In the genomic region with DNA sequence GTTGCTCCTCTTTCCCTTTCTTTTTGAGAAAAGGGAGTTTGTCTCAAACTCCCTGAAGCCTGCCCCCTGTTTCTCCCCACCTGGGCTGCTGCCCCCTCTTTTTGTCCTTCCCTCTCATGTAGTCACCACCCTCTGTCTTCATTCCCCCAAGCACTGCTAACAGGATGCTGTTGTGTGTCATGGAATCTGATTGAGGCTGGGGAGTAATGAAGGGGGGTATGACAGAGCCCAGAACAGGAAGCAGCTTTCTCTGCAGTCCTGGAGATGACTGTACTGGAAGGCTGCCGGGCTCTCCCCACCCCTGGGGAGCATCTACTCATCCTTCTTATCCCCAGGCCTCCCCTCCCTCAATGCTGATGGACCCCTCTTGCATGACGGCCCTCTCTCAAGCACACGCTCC, we compare ENCODE assay signal across 11 cellular contexts.
A peak's percentile ranks its signal among the peaks of the same experiment; 100 is the strongest.
DNase-seq lines count a peak whose midpoint lies in the region; ATAC-seq and TF ChIP-seq lines count a peak whose summit lies in the region.
"Had no signal": no experiment of that assay in that cellular context is flagged by ENCODE, and none has a peak within 500 bp of the region (broad histone marks: within the 10 kb centered on the region; RNA-seq: fewer than 3 reads in every experiment).

No MANE protein-coding gene starts in this region.

- DNase-seq in natural killer cell treated with Interleukin-12 subunit alpha and Interleukin-12 subunit beta and Interleukin-15 and Interleukin-18, amount 100 ng/mL, for 72 hours (ENCODE audit: low spot score), result no peak
- DNase-seq in natural killer cell, result no peak
- peak in 1 of 2 donors; percentile 65 for DNase-seq in ascending aorta (ENCODE audit: low spot score in 2 of 2)
- peak; percentile 90 for DNase-seq in hepatic stellate cell (ENCODE audit: low spot score)
- no peak for DNase-seq in testis
- no peak for DNase-seq in transverse colon
- DNase-seq: left ventricle myocardium inferior, right lobe of liver had no signal

- H3K27me3 ChIP-seq in ascending aorta (no peaks in the 10 kb centered on the region), testis (no peaks in the 10 kb centered on the region), transverse colon (peaks cover 16% of the 10 kb centered on the region)
- H3K27me3 ChIP-seq: right lobe of liver had no signal

- no peaks in the 10 kb centered on the region for H3K9me3 ChIP-seq in ascending aorta
- H3K9me3 ChIP-seq in testis, result no peaks in the 10 kb centered on the region
- no peaks in the 10 kb centered on the region for H3K9me3 ChIP-seq in transverse colon
- H3K9me3 ChIP-seq: left ventricle myocardium inferior, right lobe of liver had no signal

- TF ChIP-seq CTCF in natural killer cell (IDR thresholded peaks at IDR 0.05) (no peak), ascending aorta (IDR thresholded peaks at IDR 0.05) (no peak), testis (IDR thresholded peaks at IDR 0.05) (no peak), transverse colon (IDR thresholded peaks at IDR 0.05) (no peak)

- H3K4me1 ChIP-seq in ascending aorta, result peaks cover 11 to 37% of the 10 kb centered on the region in 2 donors
- no peaks in the 10 kb centered on the region for H3K4me1 ChIP-seq in testis
- H3K4me1 ChIP-seq in transverse colon, result no peaks in the 10 kb centered on the region
- H3K4me1 ChIP-seq: left ventricle myocardium inferior, right lobe of liver had no signal

- H3K4me1 Mint-ChIP-seq in natural killer cell treated with Interleukin-12 subunit alpha and Interleukin-12 subunit beta and Interleukin-15 and Interleukin-18, amount 100 ng/mL, for 72 hours (ENCODE audit: low read depth in 2 of 2), result no peaks in the 10 kb centered on the region
- no peaks in the 10 kb centered on the region for H3K4me1 Mint-ChIP-seq in natural killer cell

- no peaks in the 10 kb centered on the region for H3K9me3 Mint-ChIP-seq in natural killer cell treated with Interleukin-12 subunit alpha and Interleukin-12 subunit beta and Interleukin-15 and Interleukin-18, amount 100 ng/mL, for 72 hours
- H3K9me3 Mint-ChIP-seq in natural killer cell, result no peaks in the 10 kb centered on the region

- H3K36me3 Mint-ChIP-seq in natural killer cell treated with Interleukin-12 subunit alpha and Interleukin-12 subunit beta and Interleukin-15 and Interleukin-18, amount 100 ng/mL, for 72 hours, result no peaks in the 10 kb centered on the region
- H3K36me3 Mint-ChIP-seq in natural killer cell, result no peaks in the 10 kb centered on the region

- intact Hi-C loops in natural killer cell (cut with micrococcal nuclease) (no loop called here), ascending aorta (cut with DNase I) (loop anchor here (5.0 to 10.0 kb wide), 3 partner anchors 100 to 888 kb away; partner anchors contain the start of gene ANO10), testis (cut with DNase I; ENCODE audit: low total_unique reads) (no loop called here), transverse colon (cut with DNase I; ENCODE audit: low total_unique reads) (no loop called here)

- no peak for TF ChIP-seq EP300 in transverse colon (IDR thresholded peaks at IDR 0.05; ENCODE audit: low read depth)

- H3K4me3 ChIP-seq in ascending aorta, result no peak overlapping the region
- H3K4me3 ChIP-seq in testis, result no peak overlapping the region
- H3K4me3 ChIP-seq in transverse colon, result no peak overlapping the region
- H3K4me3 ChIP-seq: left ventricle myocardium inferior, right lobe of liver had no signal

- no peak overlapping the region for H3K4me3 Mint-ChIP-seq in natural killer cell treated with Interleukin-12 subunit alpha and Interleukin-12 subunit beta and Interleukin-15 and Interleukin-18, amount 100 ng/mL, for 72 hours
- no peak overlapping the region for H3K4me3 Mint-ChIP-seq in natural killer cell

- H3K36me3 ChIP-seq in ascending aorta (no peaks in the 10 kb centered on the region), testis (ENCODE audit: low read depth, missing control alignments) (no peaks in the 10 kb centered on the region), transverse colon (no peaks in the 10 kb centered on the region)
- H3K36me3 ChIP-seq: left ventricle myocardium inferior, right lobe of liver had no signal

- peak; percentile 26 to 43 for ATAC-seq in natural killer cell treated with Interleukin-12 subunit alpha and Interleukin-12 subunit beta and Interleukin-15 and Interleukin-18, amount 100 ng/mL, for 72 hours
- ATAC-seq in natural killer cell, result no peak
- ATAC-seq in GM21529 (IDR thresholded peaks at IDR 0.05; ENCODE audit: unreplicated experiment), result no peak
- ATAC-seq in GM21367 (IDR thresholded peaks at IDR 0.05; ENCODE audit: unreplicated experiment), result no peak

- 70 to 72% methylated on average over 3 of the region's 3 CpGs for WGBS in testis, 2 donors
- 27 to 53% methylated on average over 2 to 3 of the region's 3 CpGs for WGBS in transverse colon (ENCODE audit: low coverage in 1 of 2), 2 donors

- H3K27ac Mint-ChIP-seq in natural killer cell treated with Interleukin-12 subunit alpha and Interleukin-12 subunit beta and Interleukin-15 and Interleukin-18, amount 100 ng/mL, for 72 hours, result no peak overlapping the region
- no peak overlapping the region for H3K27ac Mint-ChIP-seq in natural killer cell

- peaks cover 29 to 58% of the 10 kb centered on the region in 2 donors for H3K27me3 Mint-ChIP-seq in natural killer cell treated with Interleukin-12 subunit alpha and Interleukin-12 subunit beta and Interleukin-15 and Interleukin-18, amount 100 ng/mL, for 72 hours
- peaks cover 6 to 11% of the 10 kb centered on the region in 2 donors for H3K27me3 Mint-ChIP-seq in natural killer cell (ENCODE audit: low read depth in 2 of 2)

- in situ Hi-C loops in transverse colon (cut with MboI; ENCODE audit: low pct_ligation_motif_present in 1 of 4, low pct_unique_long_range_greater_than_20kb in 1 of 4, low sequenced_read_pairs in 3 of 4), result no loop called here

- H3K27ac ChIP-seq in ascending aorta (peak overlapping the region; percentile 49 to 85), testis (no peak overlapping the region), transverse colon (no peak overlapping the region)
- H3K27ac ChIP-seq: C4-2B, left ventricle myocardium inferior, right lobe of liver had no signal

- TF ChIP-seq POLR2A in testis (IDR thresholded peaks at IDR 0.05) (no peak), transverse colon (IDR thresholded peaks at IDR 0.05) (no peak)

Comparison
In these comparisons a context has a peak if more than half of its experiments do, and no peak if none do; other contexts are left out.
1. ATAC-seq: peak in natural killer cell treated with Interleukin-12 subunit alpha and Interleukin-12 subunit beta and Interleukin-15 and Interleukin-18, amount 100 ng/mL, for 72 hours (2 of 2); none in natural killer cell (0 of 3), GM21529 (single experiment) and GM21367 (single experiment).
2. H3K27ac ChIP-seq: peak in ascending aorta (2 of 2); none in testis (0 of 2) and transverse colon (0 of 4).